In genomic region chr7:32532716-32533115, GRCh38 we compare ENCODE assay signal across 17 cellular contexts.
"Had no signal": no experiment of that assay in that cellular context is flagged by ENCODE, and none has a peak within 500 bp of the region (broad histone marks: within the 10 kb centered on the region; RNA-seq: fewer than 3 reads in every experiment).

No MANE protein-coding gene starts in this region.

- H3K4me3 ChIP-seq: lung, neural progenitor cell had no signal

- H3K36me3 ChIP-seq: neural progenitor cell had no signal

- H3K9ac ChIP-seq: neural progenitor cell had no signal

- DNase-seq: activated B cell treated with CpG ODN at 0.5 μM for 24 hours; activated CD4-positive, alpha-beta T cell treated with anti-CD3 and anti-CD28 coated beads for 4 hours; activated CD4-positive, alpha-beta T cell treated with anti-CD3 and anti-CD28 coated beads, Interleukin-2, amount 50 U/mL, for 48 hours; activated naive CD4-positive, alpha-beta T cell treated with Interleukin-2 at 50 U/mL for 16 hours; activated naive CD8-positive, alpha-beta T cell treated with anti-CD3 and anti-CD28 coated beads for 36 hours; activated T-cell treated with anti-CD3 and anti-CD28 coated beads, Interleukin-2, amount 50 U/mL, for 48 hours; central memory CD4-positive, alpha-beta T cell; effector memory CD4-positive, alpha-beta T cell; foreskin melanocyte; hippocampal formation; naive thymus-derived CD8-positive, alpha-beta T cell; right cardiac atrium; stimulated activated CD4-positive, alpha-beta T cell treated with anti-CD3 and anti-CD28 coated beads, Interleukin-4, amount 100 ng/mL, for 24 hours; stimulated activated naive CD8-positive, alpha-beta T cell treated with anti-CD3 and anti-CD28 coated beads, Interleukin-15, Interleukin-2, amounts not matched to agents 100 U/mL and 50 U/mL, for 24 hours; T-helper 17 cell had no signal

- H3K27ac ChIP-seq: neural progenitor cell had no signal

- H3K4me1 ChIP-seq: neural progenitor cell had no signal

- H3K4me2 ChIP-seq: neural progenitor cell had no signal

- H3K27me3 ChIP-seq: neural progenitor cell had no signal

- H2AFZ ChIP-seq: neural progenitor cell had no signal
